In genomic region chr12:130162267-130162666, GRCh38 we compare ENCODE assay signal across 10 cellular contexts. TPM values are rescaled to one million over a fixed set of nuclear protein-coding genes. Genes with fewer than 3 reads are reported as not detected.
DNase-seq lines count a peak whose midpoint lies in the region; ATAC-seq and TF ChIP-seq lines count a peak whose summit lies in the region.
"Had no signal": no experiment of that assay in that cellular context is flagged by ENCODE, and none has a peak within 500 bp of the region (broad histone marks: within the 10 kb centered on the region; RNA-seq: fewer than 3 reads in every experiment).

FZD10 (plus strand) TSS chr12:130162464; CDS start chr12:130162943, 479 bp downstream.

- H3K9me3 ChIP-seq in HEK293 (ENCODE audit: control insufficient read depth, insufficient read depth, low read depth, low read length), result no peaks in the 10 kb centered on the region

- peak; percentile 31 for DNase-seq in activated naive CD8-positive, alpha-beta T cell treated with anti-CD3 and anti-CD28 coated beads, Interleukin-2, amount 10 ng/mL, durations not matched to agents 7 days and 5 days
- DNase-seq in iPS-NIHi7 (ENCODE audit: extremely low spot score) (peak; percentile 78), HFFc6 (no peak), NCI-H187 (lab: John Stamatoyannopoulos, UW) (no peak)
- DNase-seq in stimulated activated CD4-positive, alpha-beta T cell treated with anti-CD3 and anti-CD28 coated beads, TNF-alpha, amount 100 ng/mL, for 48 hours (ENCODE audit: low read depth in 3 of 3), result peak in 2 of 3 donors; percentile 6 to 25

- CTCF ChIA-PET in HEK293 (lab: Yijun Ruan, JAX), result no interaction called here

- H3K4me1 ChIP-seq in HEK293 (ENCODE audit: control insufficient read depth, insufficient read depth, low read length), result no peaks in the 10 kb centered on the region; the same call in 1 of the 2 replicates
- H3K4me1 ChIP-seq: SJSA1 had no signal

- no peak for TF ChIP-seq CTCF in HEK293 (tag by site-specific recombination; IDR thresholded peaks at IDR 0.05)
- TF ChIP-seq CTCF in HFFc6 (IDR thresholded peaks at IDR 0.05), result no peak

- peaks cover 0 to 7% of the 10 kb centered on the region in 2 experiments; a peak in 1 of 3 replicates for H3K36me3 ChIP-seq in HEK293 (ENCODE audit: control insufficient read depth in 2 of 2, insufficient read depth in 1 of 2, low read length in 2 of 2)
- H3K36me3 ChIP-seq: SJSA1 had no signal

- H3K9me3 Mint-ChIP-seq in activated naive CD8-positive, alpha-beta T cell treated with anti-CD3 and anti-CD28 coated beads, Interleukin-2, amount 10 ng/mL, durations not matched to agents 7 days and 5 days, result peaks cover 2% of the 10 kb centered on the region
- H3K9me3 Mint-ChIP-seq in HFFc6, result peaks cover 29% of the 10 kb centered on the region

- peaks cover 4% of the 10 kb centered on the region for H3K4me1 Mint-ChIP-seq in activated naive CD8-positive, alpha-beta T cell treated with anti-CD3 and anti-CD28 coated beads, Interleukin-2, amount 10 ng/mL, durations not matched to agents 7 days and 5 days
- H3K4me1 Mint-ChIP-seq in HFFc6 (ENCODE audit: low read depth), result no peaks in the 10 kb centered on the region

- H3K4me3 ChIP-seq in HEK293 (ENCODE audit: low read depth, low read length), result peak within 1 kb of the TSS; percentile 29
- H3K4me3 ChIP-seq: SJSA1 had no signal

- H3K27ac ChIP-seq in HEK293 (ENCODE audit: extremely low read depth, low read depth, low read length), result peak within 1 kb of the TSS; percentile 79
- H3K27ac ChIP-seq: SJSA1 had no signal

- peak within 1 kb of the TSS; percentile 63 for H3K4me3 Mint-ChIP-seq in activated naive CD8-positive, alpha-beta T cell treated with anti-CD3 and anti-CD28 coated beads, Interleukin-2, amount 10 ng/mL, durations not matched to agents 7 days and 5 days
- no peak within 1 kb of the TSS for H3K4me3 Mint-ChIP-seq in HFFc6

- peaks cover 28% of the 10 kb centered on the region for H3K27me3 Mint-ChIP-seq in activated naive CD8-positive, alpha-beta T cell treated with anti-CD3 and anti-CD28 coated beads, Interleukin-2, amount 10 ng/mL, durations not matched to agents 7 days and 5 days
- H3K27me3 Mint-ChIP-seq in HFFc6 (ENCODE audit: insufficient read depth), result peaks cover 5% of the 10 kb centered on the region

- POLR2A ChIA-PET in HEK293 (lab: Yijun Ruan, JAX), result interaction anchor here (0.6 kb wide), 1 partner anchor 58 kb away, joined by 13 read pairs; no protein-coding TSS in a partner anchor
- POLR2A ChIA-PET in activated naive CD8-positive, alpha-beta T cell treated with anti-CD3 and anti-CD28 coated beads, Interleukin-2, amount 10 ng/mL, durations not matched to agents 7 days and 5 days (lab: Charles Lee), result no interaction called here

- H3K36me3 Mint-ChIP-seq in activated naive CD8-positive, alpha-beta T cell treated with anti-CD3 and anti-CD28 coated beads, Interleukin-2, amount 10 ng/mL, durations not matched to agents 7 days and 5 days, result peaks cover 3% of the 10 kb centered on the region
- H3K36me3 Mint-ChIP-seq in HFFc6 (ENCODE audit: low read depth), result no peaks in the 10 kb centered on the region

- ATAC-seq in activated naive CD8-positive, alpha-beta T cell treated with anti-CD3 and anti-CD28 coated beads, Interleukin-2, amount 10 ng/mL, durations not matched to agents 7 days and 5 days (ENCODE audit: low read depth), result no peak
- ATAC-seq in HG03354 (IDR thresholded peaks at IDR 0.05; ENCODE audit: poor library complexity, severe bottlenecking, unreplicated experiment) (no peak), GM21619 (IDR thresholded peaks at IDR 0.05; ENCODE audit: unreplicated experiment) (no peak)

- no peak within 1 kb of the TSS for H3K27ac Mint-ChIP-seq in activated naive CD8-positive, alpha-beta T cell treated with anti-CD3 and anti-CD28 coated beads, Interleukin-2, amount 10 ng/mL, durations not matched to agents 7 days and 5 days
- no peak within 1 kb of the TSS for H3K27ac Mint-ChIP-seq in HFFc6

TF ChIP-seq in HEK293, 187 proteins besides CTCF, POLR2A, EP300 and RAD21:
- TF ChIP-seq ZNF19 (tag by site-specific recombination; IDR thresholded peaks at IDR 0.05; ENCODE audit: low read depth), result no peak
- no peak for TF ChIP-seq ZNF175 (tag by site-specific recombination; IDR thresholded peaks at IDR 0.05)

RNA-seq across cellular contexts. Expression of gene FZD10, which starts in this region (rescaled TPM):
- not detected for total RNA-seq in activated naive CD8-positive, alpha-beta T cell treated with anti-CD3 and anti-CD28 coated beads, Interleukin-2, amount 10 ng/mL, durations not matched to agents 7 days and 5 days
- total RNA-seq in HFFc6 (2021; fragmentation: NEBNext Ultra II Directional; extraction: Animal tissue kit (Norgen Biotek cat#: 25700)), result not detected
- total RNA-seq: glomerular endothelial cell, SJSA1 had no signal

Comparison
In these comparisons a context has a peak if more than half of its experiments do, and no peak if none do; other contexts are left out.
1. Peak in DNase-seq in activated naive CD8-positive, alpha-beta T cell treated with anti-CD3 and anti-CD28 coated beads, Interleukin-2, amount 10 ng/mL, durations not matched to agents 7 days and 5 days; RNA of the gene not detected or under 1 TPM.
2. DNase-seq: peak in iPS-NIHi7 (single experiment) and stimulated activated CD4-positive, alpha-beta T cell treated with anti-CD3 and anti-CD28 coated beads, TNF-alpha, amount 100 ng/mL, for 48 hours (2 of 3); none in HFFc6 (single experiment) and NCI-H187 (0 of 2).